In genomic region chr2:72825271-72826155, GRCh38 we compare ENCODE assay signal across 1 cellular context.
TF ChIP-seq lines count a peak whose summit lies in the region.

TSS of gene EXOC6B (minus strand) at chr2:72826033.

TF ChIP-seq in HepG2, 621 proteins besides CTCF, POLR2A, EP300 and RAD21 (continued from another document and continues in another):
- TF ChIP-seq ZNF800 (CRISPR knock-in tag; IDR thresholded peaks at IDR 0.05): no peak
- TF ChIP-seq ZNF629 (CRISPR knock-in tag; conservative IDR thresholded peaks at IDR 0.05): 0 out of 2 replicates have a peak, but pooled peaks have one; percentile 6
- peak; percentile 45; the same call in 1 of the 2 replicates for TF ChIP-seq KDM5A (IDR thresholded peaks at IDR 0.05; ENCODE audit: borderline replicate concordance, low read length)
- TF ChIP-seq ADNP (CRISPR knock-in tag; IDR thresholded peaks at IDR 0.05): no peak
- TF ChIP-seq ZNF513 (CRISPR knock-in tag; conservative IDR thresholded peaks at IDR 0.05): no peak
- TF ChIP-seq SNAPC4 (CRISPR knock-in tag; IDR thresholded peaks at IDR 0.05): peak; percentile 92
- no peak for TF ChIP-seq ZNF10 (CRISPR knock-in tag; IDR thresholded peaks at IDR 0.05; ENCODE audit: borderline replicate concordance, low read depth)
- no peak for TF ChIP-seq SNRNP70 (IDR thresholded peaks at IDR 0.05; ENCODE audit: low read depth, low read length)
- TF ChIP-seq ZBTB3 (CRISPR knock-in tag; IDR thresholded peaks at IDR 0.05; ENCODE audit: borderline replicate concordance, low read depth): peak; percentile 88
- TF ChIP-seq MTERF4 (CRISPR knock-in tag; IDR thresholded peaks at IDR 0.05): 0 out of 2 replicates have a peak, but pooled peaks have one; percentile 5
- no peak for TF ChIP-seq JDP2 (CRISPR knock-in tag; IDR thresholded peaks at IDR 0.05; ENCODE audit: borderline replicate concordance)
- peak; percentile 97 for TF ChIP-seq SNAI1 (CRISPR knock-in tag; IDR thresholded peaks at IDR 0.05; ENCODE audit: borderline replicate concordance)
- TF ChIP-seq ZNF639 (CRISPR knock-in tag; conservative IDR thresholded peaks at IDR 0.05): 0 out of 2 replicates have a peak, but pooled peaks have one; percentile 41
- TF ChIP-seq ZBTB34 (CRISPR knock-in tag; IDR thresholded peaks at IDR 0.05): no peak
- TF ChIP-seq HMG20A (CRISPR knock-in tag; IDR thresholded peaks at IDR 0.05; ENCODE audit: borderline replicate concordance): no peak
- TF ChIP-seq ZNF292 (CRISPR knock-in tag; IDR thresholded peaks at IDR 0.05; ENCODE audit: borderline replicate concordance, low read depth): peak; percentile 88; the same call in 1 of the 2 replicates
- no peak for TF ChIP-seq SMARCC2 (IDR thresholded peaks at IDR 0.05)
- no peak for TF ChIP-seq SKIL (CRISPR knock-in tag; IDR thresholded peaks at IDR 0.05; ENCODE audit: borderline replicate concordance)
- no peak for TF ChIP-seq ZSCAN12 (CRISPR knock-in tag; IDR thresholded peaks at IDR 0.05)
- TF ChIP-seq ZNF431 (CRISPR knock-in tag; IDR thresholded peaks at IDR 0.05; ENCODE audit: borderline replicate concordance, low read depth): 0 out of 2 replicates have a peak, but pooled peaks have one; percentile 12
- peak; percentile 87 for TF ChIP-seq ZNF543 (CRISPR knock-in tag; IDR thresholded peaks at IDR 0.05)
- no peak for TF ChIP-seq PTBP1 (IDR thresholded peaks at IDR 0.05; ENCODE audit: low read depth, low read length, poor library complexity, severe bottlenecking)
- TF ChIP-seq ZNF318 (CRISPR knock-in tag; IDR thresholded peaks at IDR 0.05): 0 out of 2 replicates have a peak, but pooled peaks have one; percentile 58
